ENCODE assay signal across 7 cellular contexts in the genomic region with DNA sequence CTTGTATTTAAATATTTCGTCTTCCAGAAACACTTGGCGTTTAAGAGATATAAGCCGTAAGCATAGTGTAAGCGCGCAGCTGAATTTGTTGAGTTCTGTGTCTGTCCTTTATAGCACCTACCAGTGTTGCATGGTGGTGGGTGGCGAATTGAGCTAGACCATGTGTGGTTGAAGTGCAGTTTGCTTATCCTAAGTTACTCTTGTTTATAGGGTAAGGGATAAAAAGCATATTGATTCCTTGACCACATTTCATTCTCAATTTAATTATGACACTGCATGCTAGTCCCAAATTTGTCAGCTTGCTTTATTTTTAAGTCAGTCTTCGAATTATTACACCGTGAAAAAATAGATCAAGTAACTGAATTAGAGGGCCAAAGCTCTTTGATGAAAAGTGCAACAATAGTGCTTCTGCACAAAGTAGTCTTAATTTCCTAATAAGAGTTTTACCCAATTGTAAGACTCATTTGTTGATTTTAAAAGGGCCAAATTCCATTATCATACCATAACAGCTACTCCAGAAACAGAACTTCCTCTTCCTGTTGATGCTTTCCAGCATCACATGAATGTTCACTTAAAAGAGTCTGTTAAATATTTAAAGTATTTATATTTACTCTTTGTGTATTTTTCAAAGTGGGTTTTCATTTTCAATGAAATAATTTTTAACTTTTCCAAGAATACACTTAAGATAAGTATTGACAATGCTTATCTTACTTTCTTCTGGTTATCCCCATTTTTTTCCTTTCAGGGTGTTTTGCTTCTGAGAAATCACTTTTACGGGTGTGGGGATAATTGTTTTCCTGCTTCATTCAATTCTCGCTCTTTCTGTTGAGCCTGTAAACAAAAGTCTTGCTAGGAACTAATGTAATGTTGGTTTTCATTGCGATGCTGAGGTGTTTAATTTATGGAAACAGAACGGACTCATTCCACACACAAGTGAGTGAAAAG. TPM values are rescaled to one million over a fixed set of nuclear protein-coding genes. Genes with fewer than 3 reads are reported as not detected.
DNase-seq lines count a peak whose midpoint lies in the region; ATAC-seq, FAIRE-seq and TF ChIP-seq lines count a peak whose summit lies in the region.

No MANE protein-coding gene starts in this region.

- H3K27me3 ChIP-seq in PC-9 (ENCODE audit: insufficient read depth, low read depth) (no peaks in the 10 kb centered on the region), H1 (replicated peaks in 1 of 4; ENCODE audit: control insufficient read depth in 3 of 4, extremely low read depth in 1 of 4, insufficient read depth in 3 of 4, low read length in 3 of 4) (no peaks in the 10 kb centered on the region), neuron (ENCODE audit: insufficient read depth, low read length) (no peaks in the 10 kb centered on the region)

- CTCF ChIA-PET in PC-9 (lab: Charles Lee) = interaction anchor here (0.7 to 1.2 kb wide), 2 partner anchors 62 to 230 kb away, joined by 3 read pairs; no protein-coding TSS in a partner anchor
- CTCF ChIA-PET in H1 (lab: Charles Lee; ENCODE audit: partially characterized antibody) = interaction anchor here (0.8 to 2.4 kb wide), 3 partner anchors 12 to 47 kb away, joined by 3 to 7 read pairs (median 5); no protein-coding TSS in a partner anchor

- H4K91ac ChIP-seq in H1 (replicated peaks; ENCODE audit: insufficient read length, low read length) = no peak overlapping the region

- no peak for TF ChIP-seq POLR2A in H1 (IDR thresholded peaks at IDR 0.05; ENCODE audit: control extremely low read depth in 1 of 2, low read depth in 2 of 2, low read length in 2 of 2)

- H3F3A ChIP-seq in PC-9 (ENCODE audit: insufficient read depth, low read depth) = peaks cover 28% of the 10 kb centered on the region

- peak in 1 of 2 experiments; percentile 63 for DNase-seq in PC-9
- DNase-seq in H1 (ENCODE audit: low read depth in 1 of 2, low spot score in 2 of 2) = no peak
- no peak for DNase-seq in DMS153 (lab: John Stamatoyannopoulos, UW)
- no peak for DNase-seq in mucosa of descending colon

- no peak overlapping the region for H4K8ac ChIP-seq in H1 (ENCODE audit: extremely low read depth, insufficient read depth, low read length)

- H3K79me2 ChIP-seq in PC-9 (ENCODE audit: low read depth) (peaks cover 66% of the 10 kb centered on the region), H1 (ENCODE audit: control insufficient read depth in 1 of 2, insufficient read depth in 2 of 2, low read length in 2 of 2) (peaks cover 8 to 63% of the 10 kb centered on the region in 2 experiments; a peak in 3 of 4 replicates)

- H3K4me1 ChIP-seq in PC-9 (replicated peaks; ENCODE audit: insufficient read depth) (peaks cover 60% of the 10 kb centered on the region), H1 (replicated peaks in 1 of 4; ENCODE audit: control insufficient read depth in 3 of 4, insufficient read depth in 4 of 4, low read length in 3 of 4) (peaks cover 0 to 8% (median 5%) of the 10 kb centered on the region in 4 experiments; a peak in 6 of 7 replicates), neuron (ENCODE audit: insufficient read depth, low read length) (peaks cover 28% of the 10 kb centered on the region), mucosa of descending colon (ENCODE audit: low read depth) (peaks cover 37% of the 10 kb centered on the region)

- no peak overlapping the region for H3K23ac ChIP-seq in H1 (ENCODE audit: insufficient read length)

- H2BK20ac ChIP-seq in H1 (ENCODE audit: low read length) = no peak overlapping the region

- 63% methylated on average over 12 of the region's 12 CpGs; no CpG with 5 or more reads in 1 of the 2 experiments for WGBS in H1 (ENCODE audit: extremely low coverage in 1 of 2, insufficient coverage in 1 of 2, insufficient read length in 1 of 2, insufficient replicate concordance in 2 of 2, low coverage in 1 of 2, low lambda C conversion rate in 2 of 2, missing lambda C conversion rate in 1 of 2), 2 experiments

- no peak overlapping the region for H2AK5ac ChIP-seq in H1 (ENCODE audit: low read depth, low read length)

- peaks cover 10% of the 10 kb centered on the region for H3K23me2 ChIP-seq in H1 (ENCODE audit: low read depth, low read length)

- TF ChIP-seq CTCF in GM12875 (IDR thresholded peaks at IDR 0.05; ENCODE audit: borderline replicate concordance, insufficient read depth, low read depth, low read length) (no peak), PC-9 (conservative IDR thresholded peaks at IDR 0.05) (no peak), H1 (IDR thresholded peaks at IDR 0.05; ENCODE audit: control extremely low read depth in 1 of 3, insufficient read depth in 1 of 3, low read depth in 1 of 3, low read length in 3 of 3) (no peak), mucosa of descending colon (IDR thresholded peaks at IDR 0.05) (no peak)

- peaks cover 8% of the 10 kb centered on the region; the same call in 1 of the 2 replicates for H4K20me1 ChIP-seq in PC-9 (ENCODE audit: insufficient read depth)
- peaks cover 3 to 8% of the 10 kb centered on the region in 2 experiments for H4K20me1 ChIP-seq in H1 (replicated peaks in 1 of 2; ENCODE audit: control insufficient read depth in 1 of 2, insufficient read depth in 2 of 2, low read length in 2 of 2)

- no peak overlapping the region for H4K5ac ChIP-seq in H1 (ENCODE audit: insufficient read length, low read depth, low read length)

- H3K79me1 ChIP-seq in H1 (ENCODE audit: low read depth, low read length) = no peaks in the 10 kb centered on the region

- no peak overlapping the region for H3K9ac ChIP-seq in H1 (replicated peaks in 1 of 4; ENCODE audit: extremely low read depth in 1 of 4, low read depth in 3 of 4, low read length in 3 of 4)

- intact Hi-C loops in PC-9 (cut with micrococcal nuclease; ENCODE audit: unreplicated experiment) (loop anchor here (2.0 to 10.0 kb wide), 3 partner anchors 63 to 167 kb away; no protein-coding TSS in a partner anchor), mucosa of descending colon (cut with DNase I, micrococcal nuclease) (loop anchor here in 1 of 2 donors (10.0 kb wide), 1 partner anchor 107 kb away; no protein-coding TSS in a partner anchor)

- H2BK15ac ChIP-seq in H1 (ENCODE audit: low read length) = no peak overlapping the region

- no peak overlapping the region for H3K4ac ChIP-seq in H1 (replicated peaks; ENCODE audit: insufficient read length, low read depth, low read length)

- no peak overlapping the region for H3K18ac ChIP-seq in H1 (ENCODE audit: extremely low read depth, low read length)

- peak overlapping the region; percentile 39; the same call in 1 of the 2 replicates for H3K27ac ChIP-seq in PC-9
- no peak overlapping the region for H3K27ac ChIP-seq in H1 (ENCODE audit: low read depth, low read length)

- H3K14ac ChIP-seq in H1 (ENCODE audit: insufficient read length) = no peak overlapping the region

- H3K36me3 ChIP-seq in PC-9 (ENCODE audit: low read depth) (no peaks in the 10 kb centered on the region), H1 (ENCODE audit: control insufficient read depth in 2 of 4, insufficient read depth in 4 of 4, low read length in 3 of 4) (no peaks in the 10 kb centered on the region), neuron (ENCODE audit: insufficient read depth, low read length) (no peaks in the 10 kb centered on the region), mucosa of descending colon (ENCODE audit: low read depth) (no peaks in the 10 kb centered on the region)

- TF ChIP-seq RAD21 in H1 (IDR thresholded peaks at IDR 0.05 in 1 of 2, conservative IDR thresholded peaks at IDR 0.05 in 1 of 2; ENCODE audit: low read depth in 2 of 2, low read length in 2 of 2) = no peak

- ATAC-seq in GM21367 (IDR thresholded peaks at IDR 0.05; ENCODE audit: unreplicated experiment) = no peak
- ATAC-seq in mucosa of descending colon = no peak

- POLR2A ChIA-PET in PC-9 (lab: Charles Lee; ENCODE audit: unreplicated experiment) (interaction anchor here (0.6 kb wide), 2 partner anchors 164 to 638 kb away, joined by 3 to 4 read pairs; no protein-coding TSS in a partner anchor), H1 (lab: Charles Lee; ENCODE audit: partially characterized antibody) (interaction anchor here (0.6 to 3.8 kb wide), 2 partner anchors 12 to 66 kb away, joined by 3 to 27 read pairs; a partner anchor contains a TSS)

- no peak for FAIRE-seq in H1 (lab: Jason Lieb, UNC)

- no peak overlapping the region for H2BK5ac ChIP-seq in H1 (ENCODE audit: low read depth, low read length)

- no peaks in the 10 kb centered on the region for H3K9me2 ChIP-seq in PC-9 (ENCODE audit: insufficient read depth)

- H3K4me2 ChIP-seq in PC-9 = peak overlapping the region; percentile 95
- H3K4me2 ChIP-seq in H1 (ENCODE audit: insufficient read depth in 1 of 2, low read depth in 2 of 2, low read length in 2 of 2) = peak overlapping the region; percentile 82 to 90

- no peak overlapping the region for H2BK12ac ChIP-seq in H1 (ENCODE audit: low read depth, low read length)

- H2AFZ ChIP-seq in PC-9 (peak overlapping the region; percentile 91; the same call in 1 of the 2 replicates), H1 (ENCODE audit: low read length) (no peak overlapping the region), neuron (ENCODE audit: low read depth, low read length) (no peak overlapping the region)

- no TSS peak for BruUV-seq in PC-9 (replicated peaks; lab: Mats Ljungman, UMichigan)

- peak overlapping the region; percentile 92 for H3K4me3 ChIP-seq in GM12875 (ENCODE audit: low read depth, low read length)
- H3K4me3 ChIP-seq in PC-9 = peak overlapping the region; percentile 90
- H3K4me3 ChIP-seq in H1 (ENCODE audit: extremely low read depth in 1 of 4, insufficient read depth in 2 of 4, low read depth in 3 of 4, low read length in 4 of 4) = peak overlapping the region; percentile 89 to 98 (median 96); a peak in 7 of 8 replicates
- peak overlapping the region; percentile 95 for H3K4me3 ChIP-seq in neuron (ENCODE audit: low read length)
- H3K4me3 ChIP-seq in mucosa of descending colon = no peak overlapping the region

- H3K56ac ChIP-seq in H1 (replicated peaks; ENCODE audit: insufficient read length, low read depth, low read length) = no peak overlapping the region

- no peak for TF ChIP-seq EP300 in H1 (IDR thresholded peaks at IDR 0.05; ENCODE audit: borderline replicate concordance in 1 of 2, low read depth in 2 of 2, low read length in 2 of 2)

- H3K9me3 ChIP-seq in PC-9 (ENCODE audit: insufficient read depth, low read depth) = 0 out of 2 replicates have a peak, but pooled peaks cover 7% of the 10 kb centered on the region
- no peaks in the 10 kb centered on the region for H3K9me3 ChIP-seq in H1 (ENCODE audit: insufficient read depth in 2 of 2, low read depth in 1 of 2, low read length in 1 of 2)
- H3K9me3 ChIP-seq in neuron (ENCODE audit: low read length) = no peaks in the 10 kb centered on the region
- H3K9me3 ChIP-seq in mucosa of descending colon = no peaks in the 10 kb centered on the region

- no peak overlapping the region for H2BK120ac ChIP-seq in H1 (replicated peaks; ENCODE audit: low read depth, low read length)

RNA-seq across cellular contexts. Expression of a gene that starts 2.0 kb away (rescaled TPM):
- 61.5 and 76.5 TPM in 2 replicates for total RNA-seq in PC-9 (2021)
- total RNA-seq in H1 (2021; fragmentation: NEBNext Ultra II Directional; extraction: Animal tissue kit (Norgen Biotek cat#: 25700)) = 31.2 and 33.7 TPM in 2 replicates
- 3.7 and 5.1 TPM in 2 replicates for polyA plus RNA-seq in H1 (2011; rRNA removed)
- 7.2 TPM for polyA plus RNA-seq in H1 (2011; cell fraction: cytosol; rRNA removed)
- polyA plus RNA-seq in H1 (2011; cell fraction: nucleus; rRNA removed) = 7.9 TPM
- polyA plus RNA-seq in H1 (2012, experiment 1 of 2) = 9.8 to 15.0 TPM (median 12.8 TPM) in 4 replicates
- 0.60 TPM for polyA plus RNA-seq in H1 (2012, experiment 2 of 2)
- polyA plus RNA-seq in H1 (2013, experiment 1 of 2) = 10.5 TPM
- polyA plus RNA-seq in H1 (2013, experiment 2 of 2) = 10.2 TPM
- polyA minus RNA-seq in H1 (2011; rRNA and poly(A)+ RNA removed) = 32.5 and 43.1 TPM in 2 replicates
- 21.2 TPM for polyA minus RNA-seq in H1 (2011; cell fraction: cytosol; rRNA and poly(A)+ RNA removed)
- 57.4 TPM for polyA minus RNA-seq in H1 (2011; cell fraction: nucleus; rRNA and poly(A)+ RNA removed)
- total RNA-seq in mucosa of descending colon = 100 to 1,000 TPM in 2 of 3 donors, 10 to 100 TPM in 1; 88.2 to 119 (median 114) TPM

RNA-seq across cellular contexts. Expression of a gene that starts 13.1 kb away (rescaled TPM):
- 6.0 and 7.7 TPM in 2 replicates for total RNA-seq in PC-9 (2021)
- total RNA-seq in H1 (2021; fragmentation: NEBNext Ultra II Directional; extraction: Animal tissue kit (Norgen Biotek cat#: 25700)) = 9.5 TPM in 2 replicates
- polyA plus RNA-seq in H1 (2011; rRNA removed) = 7.7 and 10.1 TPM in 2 replicates
- polyA plus RNA-seq in H1 (2011; cell fraction: cytosol; rRNA removed) = 8.8 TPM
- polyA plus RNA-seq in H1 (2011; cell fraction: nucleus; rRNA removed) = 7.6 TPM
- polyA plus RNA-seq in H1 (2012, experiment 1 of 2) = 5.7 to 7.8 TPM (median 7.3 TPM) in 4 replicates
- 2.2 TPM for polyA plus RNA-seq in H1 (2012, experiment 2 of 2)
- polyA plus RNA-seq in H1 (2013, experiment 1 of 2) = 7.3 TPM
- 7.9 TPM for polyA plus RNA-seq in H1 (2013, experiment 2 of 2)
- 13.6 and 15.0 TPM in 2 replicates for polyA minus RNA-seq in H1 (2011; rRNA and poly(A)+ RNA removed)
- polyA minus RNA-seq in H1 (2011; cell fraction: cytosol; rRNA and poly(A)+ RNA removed) = 4.2 TPM
- polyA minus RNA-seq in H1 (2011; cell fraction: nucleus; rRNA and poly(A)+ RNA removed) = 9.3 TPM
- total RNA-seq in mucosa of descending colon = 1 to 10 TPM in 1 of 3 donors, under 1 TPM in 2; 0.46 to 3.8 (median 0.51) TPM
